8 cellular contexts compared by ENCODE assay signal in genomic region chr15:90930861-90931629, GRCh38. TPM values are rescaled to one million over a fixed set of nuclear protein-coding genes. Genes with fewer than 3 reads are reported as not detected.
DNase-seq lines count a peak whose midpoint lies in the region; ATAC-seq, FAIRE-seq and TF ChIP-seq lines count a peak whose summit lies in the region.

No MANE protein-coding gene starts in this region.

- TF ChIP-seq CTCF in cardiac muscle cell (IDR thresholded peaks at IDR 0.05; ENCODE audit: low read depth, low read length) (no peak), keratinocyte (optimal IDR thresholded peaks at IDR 0.05 in 1 of 3, IDR thresholded peaks at IDR 0.05 in 1 of 3, conservative IDR thresholded peaks at IDR 0.05 in 1 of 3; ENCODE audit: extremely low read depth in 1 of 3, insufficient read depth in 2 of 3, low read length in 3 of 3) (no peak), tibial artery (IDR thresholded peaks at IDR 0.05) (no peak)

- intact Hi-C loops in left ventricle myocardium superior (cut with micrococcal nuclease) (no loop called here), tibial artery (cut with DNase I; ENCODE audit: low total_unique reads) (loop anchor here (2.0 to 10.0 kb wide), 3 partner anchors 28 to 334 kb away; partner anchors contain the start of gene MAN2A2)
- intact Hi-C loops in activated CD4-positive, alpha-beta memory T cell treated with anti-CD3 and anti-CD28 coated beads for 36 hours (cut with micrococcal nuclease): loop anchor here (1.0 to 10.0 kb wide), 11 partner anchors 58 to 1036 kb away; partner anchors contain the start of genes AP3S2, CIB1, GDPGP1 and IQGAP1

- H3K36me3 ChIP-seq in cardiac muscle cell (no peaks in the 10 kb centered on the region), keratinocyte (ENCODE audit: control insufficient read depth in 2 of 2, extremely low read depth in 1 of 2, insufficient read depth in 2 of 2, low read length in 2 of 2) (no peaks in the 10 kb centered on the region), tibial artery (no peaks in the 10 kb centered on the region)

- no peaks in the 10 kb centered on the region for H3K9me1 ChIP-seq in keratinocyte (ENCODE audit: control insufficient read depth, extremely low read depth, insufficient read depth, low read length)

- H3K9ac ChIP-seq in keratinocyte (ENCODE audit: control insufficient read depth, extremely low read depth, insufficient read depth, low read length): peak overlapping the region; percentile 83

- no peak overlapping the region for H2AFZ ChIP-seq in keratinocyte (ENCODE audit: control insufficient read depth, low read length)

- H3K27ac ChIP-seq in cardiac muscle cell (peak overlapping the region; percentile 51), keratinocyte (ENCODE audit: control insufficient read depth, insufficient read depth, low read length) (peak overlapping the region; percentile 83), tibial artery (peak overlapping the region; percentile 95 to 96)

- CTCF ChIA-PET in activated CD4-positive, alpha-beta memory T cell treated with anti-CD3 and anti-CD28 coated beads for 36 hours (lab: Charles Lee): interaction anchor here (0.6 to 9.4 kb wide), 32 partner anchors 8 to 611 kb away, joined by 3 to 231 read pairs (median 6); partner anchors contain the start of genes BLM, FES, MAN2A2 and PRC1

- no peaks in the 10 kb centered on the region for H3K9me3 ChIP-seq in cardiac muscle cell (ENCODE audit: low read depth)
- H3K9me3 ChIP-seq in keratinocyte (ENCODE audit: control insufficient read depth, low read depth, low read length): no peaks in the 10 kb centered on the region
- H3K9me3 ChIP-seq in tibial artery: no peaks in the 10 kb centered on the region

- ATAC-seq in left ventricle myocardium superior: no peak

- H3K4me3 Mint-ChIP-seq in activated CD4-positive, alpha-beta memory T cell treated with anti-CD3 and anti-CD28 coated beads for 36 hours: peak overlapping the region; percentile 99

- peaks cover 4% of the 10 kb centered on the region for H3K4me1 ChIP-seq in cardiac muscle cell (ENCODE audit: low read depth)
- peaks cover 32% of the 10 kb centered on the region for H3K4me1 ChIP-seq in keratinocyte (ENCODE audit: control insufficient read depth, extremely low read depth, insufficient read depth, low read length)
- H3K4me1 ChIP-seq in tibial artery: peaks cover 0 to 46% (median 33%) of the 10 kb centered on the region in 4 donors

- H3K27ac Mint-ChIP-seq in activated CD4-positive, alpha-beta memory T cell treated with anti-CD3 and anti-CD28 coated beads for 36 hours: peak overlapping the region; percentile 100

- POLR2A ChIA-PET in activated CD4-positive, alpha-beta memory T cell treated with anti-CD3 and anti-CD28 coated beads for 36 hours (lab: Charles Lee): interaction anchor here (0.9 to 7.7 kb wide), 13 partner anchors 8 to 283 kb away, joined by 3 to 82 read pairs (median 5); partner anchors contain the start of genes BLM, MAN2A2, RCCD1 and VPS33B

- FAIRE-seq in keratinocyte (lab: Jason Lieb, UNC) (no peak), GM12891 (lab: Jason Lieb, UNC) (no peak), HTR-8/SVneo (lab: Jason Lieb, UNC) (no peak)

- peaks cover 6% of the 10 kb centered on the region for H3K36me3 Mint-ChIP-seq in activated CD4-positive, alpha-beta memory T cell treated with anti-CD3 and anti-CD28 coated beads for 36 hours

- H3K4me1 Mint-ChIP-seq in activated CD4-positive, alpha-beta memory T cell treated with anti-CD3 and anti-CD28 coated beads for 36 hours (ENCODE audit: low read depth): peaks cover 38% of the 10 kb centered on the region

- dilution Hi-C loops in keratinocyte (cut with MboI; ENCODE audit: extremely low pct_ligation_motif_present, low sequenced_read_pairs): no loop called here

- H3K27me3 ChIP-seq in cardiac muscle cell (no peaks in the 10 kb centered on the region), keratinocyte (ENCODE audit: control insufficient read depth, extremely low read depth, insufficient read depth, low read length) (no peaks in the 10 kb centered on the region), tibial artery (no peaks in the 10 kb centered on the region)

- no peaks in the 10 kb centered on the region for H4K20me1 ChIP-seq in keratinocyte (ENCODE audit: control insufficient read depth, extremely low read depth, insufficient read depth, low read length)

- no peaks in the 10 kb centered on the region for H3K9me3 Mint-ChIP-seq in activated CD4-positive, alpha-beta memory T cell treated with anti-CD3 and anti-CD28 coated beads for 36 hours

- TF ChIP-seq POLR2A in GM12891 (IDR thresholded peaks at IDR 0.05; ENCODE audit: low read depth, low read length): no peak

- peak overlapping the region; percentile 90 for H3K4me2 ChIP-seq in keratinocyte (ENCODE audit: control insufficient read depth, extremely low read depth, insufficient read depth, low read depth, low read length)

- H3K4me3 ChIP-seq in cardiac muscle cell (no peak overlapping the region), keratinocyte (ENCODE audit: control insufficient read depth in 2 of 3, extremely low read depth in 1 of 3, insufficient read depth in 2 of 3, low read depth in 1 of 3, low read length in 3 of 3) (peak overlapping the region in 1 of 3 experiments; percentile 91), tibial artery (peak overlapping the region; percentile 68 to 77)

- H3K79me2 ChIP-seq in keratinocyte (ENCODE audit: control insufficient read depth, insufficient read depth, low read length): peaks cover 8% of the 10 kb centered on the region

- DNase-seq in cardiac muscle cell (ENCODE audit: low read depth in 1 of 2, low spot score in 1 of 2): no peak
- no peak for DNase-seq in left ventricle myocardium superior
- DNase-seq in activated CD4-positive, alpha-beta memory T cell treated with anti-CD3 and anti-CD28 coated beads for 36 hours: peak; percentile 20
- DNase-seq in keratinocyte (ENCODE audit: low read depth, low spot score): no peak
- no peak for DNase-seq in tibial artery
- DNase-seq in GM12891 (ENCODE audit: insufficient read length, low spot score): no peak
- DNase-seq in cerebellar nuclear complex (lab: John Stamatoyannopoulos, UW): no peak
- no peak for DNase-seq in HTR-8/SVneo (ENCODE audit: insufficient read length, low spot score)

- no peaks in the 10 kb centered on the region for H3K27me3 Mint-ChIP-seq in activated CD4-positive, alpha-beta memory T cell treated with anti-CD3 and anti-CD28 coated beads for 36 hours

RNA-seq across cellular contexts. Expression of gene HDDC3, which starts 1.3 kb away (rescaled TPM):
- total RNA-seq in cardiac muscle cell: 31.2 and 32.5 TPM in 2 replicates
- 22.5 and 24.9 TPM in 2 replicates for polyA plus RNA-seq in cardiac muscle cell
- total RNA-seq in left ventricle myocardium superior: 15.0 TPM
- total RNA-seq in activated CD4-positive, alpha-beta memory T cell treated with anti-CD3 and anti-CD28 coated beads for 36 hours: 10 to 100 TPM; 45.0 to 45.8 TPM
- 10.6 to 12.1 TPM (median 11.8 TPM) in 3 replicates for polyA plus RNA-seq in keratinocyte
- polyA plus RNA-seq in keratinocyte (2011; ENCODE audit: low read depth): 14.6 TPM
- polyA plus RNA-seq in keratinocyte (2011; cell fraction: cytosol; rRNA removed): 7.7 and 9.8 TPM in 2 replicates
- polyA plus RNA-seq in keratinocyte (2011; cell fraction: nucleus; rRNA removed): 6.4 and 7.6 TPM in 2 replicates
- 9.4 and 12.4 TPM in 2 replicates for polyA plus RNA-seq in keratinocyte (2012; ENCODE audit: low replicate concordance)
- polyA minus RNA-seq in keratinocyte: 4.4 to 7.2 TPM (median 6.5 TPM) in 3 replicates
- polyA minus RNA-seq in keratinocyte (2011; cell fraction: cytosol; rRNA and poly(A)+ RNA removed): 9.4 TPM
- polyA minus RNA-seq in keratinocyte (2011; cell fraction: nucleus; rRNA and poly(A)+ RNA removed): 2.2 and 4.1 TPM in 2 replicates
- polyA plus RNA-seq in GM12891 (2012; ENCODE audit: low read depth, missing spikeins): 16.1 TPM

RNA-seq across cellular contexts. Expression of gene UNC45A, which starts 4.0 kb away (rescaled TPM):
- 61.8 and 68.2 TPM in 2 replicates for total RNA-seq in cardiac muscle cell
- polyA plus RNA-seq in cardiac muscle cell: 52.5 and 61.1 TPM in 2 replicates
- 24.4 TPM for total RNA-seq in left ventricle myocardium superior
- total RNA-seq in activated CD4-positive, alpha-beta memory T cell treated with anti-CD3 and anti-CD28 coated beads for 36 hours: 10 to 100 TPM; 71.1 to 74.3 TPM
- polyA plus RNA-seq in keratinocyte: 60.9 to 91.0 TPM (median 63.1 TPM) in 3 replicates
- 71.9 TPM for polyA plus RNA-seq in keratinocyte (2011; ENCODE audit: low read depth)
- polyA plus RNA-seq in keratinocyte (2011; cell fraction: cytosol; rRNA removed): 36.0 and 65.6 TPM in 2 replicates
- polyA plus RNA-seq in keratinocyte (2011; cell fraction: nucleus; rRNA removed): 92.9 and 109 TPM in 2 replicates
- 69.1 and 85.0 TPM in 2 replicates for polyA plus RNA-seq in keratinocyte (2012; ENCODE audit: low replicate concordance)
- 76.9 to 110 TPM (median 103 TPM) in 3 replicates for polyA minus RNA-seq in keratinocyte
- 93.0 TPM for polyA minus RNA-seq in keratinocyte (2011; cell fraction: cytosol; rRNA and poly(A)+ RNA removed)
- polyA minus RNA-seq in keratinocyte (2011; cell fraction: nucleus; rRNA and poly(A)+ RNA removed): 91.7 and 99.8 TPM in 2 replicates
- 29.4 TPM for polyA plus RNA-seq in GM12891 (2012; ENCODE audit: low read depth, missing spikeins)

RNA-seq across cellular contexts. Expression of gene RCCD1, which starts 23.6 kb away (rescaled TPM):
- total RNA-seq in cardiac muscle cell: 18.6 and 43.0 TPM in 2 replicates
- 32.8 and 50.6 TPM in 2 replicates for polyA plus RNA-seq in cardiac muscle cell
- total RNA-seq in left ventricle myocardium superior: 11.5 TPM
- total RNA-seq in activated CD4-positive, alpha-beta memory T cell treated with anti-CD3 and anti-CD28 coated beads for 36 hours: 10 to 100 TPM; 39.9 to 41.4 TPM
- 4.9 to 7.8 TPM (median 7.3 TPM) in 3 replicates for polyA plus RNA-seq in keratinocyte
- 12.3 TPM for polyA plus RNA-seq in keratinocyte (2011; ENCODE audit: low read depth)
- 4.4 and 4.6 TPM in 2 replicates for polyA plus RNA-seq in keratinocyte (2011; cell fraction: cytosol; rRNA removed)
- 18.7 and 19.9 TPM in 2 replicates for polyA plus RNA-seq in keratinocyte (2011; cell fraction: nucleus; rRNA removed)
- 8.1 and 11.2 TPM in 2 replicates for polyA plus RNA-seq in keratinocyte (2012; ENCODE audit: low replicate concordance)
- 1.8 to 4.7 TPM (median 3.1 TPM) in 3 replicates for polyA minus RNA-seq in keratinocyte
- 4.6 TPM for polyA minus RNA-seq in keratinocyte (2011; cell fraction: cytosol; rRNA and poly(A)+ RNA removed)
- 3.5 and 3.6 TPM in 2 replicates for polyA minus RNA-seq in keratinocyte (2011; cell fraction: nucleus; rRNA and poly(A)+ RNA removed)
- polyA plus RNA-seq in GM12891 (2012; ENCODE audit: low read depth, missing spikeins): 11.4 TPM

RNA-seq across cellular contexts. Expression of gene MAN2A2, which starts 27.9 kb away (rescaled TPM):
- 31.9 and 53.0 TPM in 2 replicates for total RNA-seq in cardiac muscle cell
- polyA plus RNA-seq in cardiac muscle cell: 54.3 and 66.3 TPM in 2 replicates
- 146 TPM for total RNA-seq in left ventricle myocardium superior
- 10 to 100 TPM; 98.1 to 99.2 TPM for total RNA-seq in activated CD4-positive, alpha-beta memory T cell treated with anti-CD3 and anti-CD28 coated beads for 36 hours
- polyA plus RNA-seq in keratinocyte: 6.6 to 13.4 TPM (median 9.7 TPM) in 3 replicates
- polyA plus RNA-seq in keratinocyte (2011; ENCODE audit: low read depth): 7.3 TPM
- 6.5 and 7.6 TPM in 2 replicates for polyA plus RNA-seq in keratinocyte (2011; cell fraction: cytosol; rRNA removed)
- 38.8 and 46.7 TPM in 2 replicates for polyA plus RNA-seq in keratinocyte (2011; cell fraction: nucleus; rRNA removed)
- 9.0 and 9.7 TPM in 2 replicates for polyA plus RNA-seq in keratinocyte (2012; ENCODE audit: low replicate concordance)
- polyA minus RNA-seq in keratinocyte: 16.9 to 46.0 TPM (median 20.4 TPM) in 3 replicates
- polyA minus RNA-seq in keratinocyte (2011; cell fraction: cytosol; rRNA and poly(A)+ RNA removed): 10.2 TPM
- polyA minus RNA-seq in keratinocyte (2011; cell fraction: nucleus; rRNA and poly(A)+ RNA removed): 17.4 and 20.3 TPM in 2 replicates
- polyA plus RNA-seq in GM12891 (2012; ENCODE audit: low read depth, missing spikeins): 43.2 TPM

RNA-seq across cellular contexts. Expression of gene FES, which starts 46.7 kb away (rescaled TPM):
- total RNA-seq in cardiac muscle cell (13.3 and 19.8 TPM in 2 replicates), left ventricle myocardium superior (15.4 TPM)
- polyA plus RNA-seq in cardiac muscle cell (5.4 and 12.7 TPM in 2 replicates), keratinocyte (0.24 to 0.34 TPM (median 0.28 TPM) in 3 replicates)
- 10 to 100 TPM; 18.0 to 21.1 TPM for total RNA-seq in activated CD4-positive, alpha-beta memory T cell treated with anti-CD3 and anti-CD28 coated beads for 36 hours
- not detected for polyA plus RNA-seq in keratinocyte (2011; ENCODE audit: low read depth)
- polyA plus RNA-seq in keratinocyte (2011; cell fraction: cytosol; rRNA removed): 0.10 and 0.14 TPM in 2 replicates
- polyA plus RNA-seq in keratinocyte (2011; cell fraction: nucleus; rRNA removed): 0.11 and 0.56 TPM in 2 replicates
- polyA plus RNA-seq in keratinocyte (2012; ENCODE audit: low replicate concordance): 0.16 and 0.82 TPM in 2 replicates
- polyA minus RNA-seq in keratinocyte: 0.83 to 3.2 TPM in 2 of 3 replicates, not detected in the other
- not detected for polyA minus RNA-seq in keratinocyte (2011; cell fraction: cytosol; rRNA and poly(A)+ RNA removed)
- polyA minus RNA-seq in keratinocyte (2011; cell fraction: nucleus; rRNA and poly(A)+ RNA removed): not detected in 2 replicates
- polyA plus RNA-seq in GM12891 (2012; ENCODE audit: low read depth, missing spikeins): 9.3 TPM
